ENCODE assay signal across 1 cellular context in the genomic region with DNA sequence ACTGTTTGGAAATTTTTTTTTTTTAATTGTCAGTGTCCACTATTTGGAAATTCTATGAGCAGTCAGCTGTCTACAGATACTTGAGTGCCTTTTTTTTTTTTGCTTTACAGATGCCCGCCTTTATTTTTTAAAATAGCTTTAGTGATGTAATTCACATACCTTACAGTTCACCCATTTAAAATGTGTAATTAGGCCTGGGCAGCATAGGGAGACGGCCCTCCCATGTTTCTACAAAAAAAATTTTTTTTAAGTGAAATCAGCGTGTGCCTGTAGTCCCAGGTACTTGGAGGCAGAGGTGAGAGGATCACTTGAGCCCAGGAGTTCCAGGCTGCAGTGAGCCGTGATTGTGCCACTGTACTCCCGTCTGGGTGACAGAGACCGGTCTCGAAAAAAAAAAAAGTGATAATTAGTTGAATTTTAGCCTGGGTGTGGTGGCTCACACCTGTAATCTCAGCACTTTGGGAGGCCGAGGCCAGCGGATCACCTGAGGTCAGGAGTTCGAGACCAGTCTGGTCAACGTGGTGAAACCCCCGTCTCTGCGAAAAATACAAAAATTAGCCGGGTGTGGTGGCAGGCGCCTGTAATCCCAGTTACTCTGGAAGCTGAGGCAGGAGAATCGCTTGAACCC.
TF ChIP-seq lines count a peak whose summit lies in the region.

No MANE protein-coding gene starts in this region.

TF ChIP-seq in HCT116, 20 proteins besides CTCF, POLR2A, EP300 and RAD21 (continued from another document):
- TF ChIP-seq, protein P1, sequence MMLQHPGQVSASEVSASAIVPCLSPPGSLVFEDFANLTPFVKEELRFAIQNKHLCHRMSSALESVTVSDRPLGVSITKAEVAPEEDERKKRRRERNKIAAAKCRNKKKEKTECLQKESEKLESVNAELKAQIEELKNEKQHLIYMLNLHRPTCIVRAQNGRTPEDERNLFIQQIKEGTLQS (IDR thresholded peaks at IDR 0.05): no peak
